In genomic region chr7:73879977-73880681, GRCh38 we compare ENCODE assay signal across 13 cellular contexts. TPM values are rescaled to one million over a fixed set of nuclear protein-coding genes. Genes with fewer than 3 reads are reported as not detected.
DNase-seq lines count a peak whose midpoint lies in the region; ATAC-seq and TF ChIP-seq lines count a peak whose summit lies in the region.
"Had no signal": no experiment of that assay in that cellular context is flagged by ENCODE, and none has a peak within 500 bp of the region (broad histone marks: within the 10 kb centered on the region; RNA-seq: fewer than 3 reads in every experiment).

No MANE protein-coding gene starts in this region.

- H3K9me3 ChIP-seq in IMR-90 (ENCODE audit: control insufficient read depth, insufficient read depth, low read length) = no peaks in the 10 kb centered on the region
- no peaks in the 10 kb centered on the region for H3K9me3 ChIP-seq in fibroblast of lung (ENCODE audit: control insufficient read depth, insufficient read depth, low read depth, low read length)
- no peaks in the 10 kb centered on the region for H3K9me3 ChIP-seq in lower lobe of right lung
- H3K9me3 ChIP-seq in tibial artery = no peaks in the 10 kb centered on the region
- H3K9me3 ChIP-seq in SJCRH30 (replicated peaks) = no peaks in the 10 kb centered on the region

- H4K8ac ChIP-seq in IMR-90 (ENCODE audit: low read depth in 2 of 2, low read length in 2 of 2) = peak overlapping the region; percentile 5 to 71; a peak in 2 of 4 replicates

- peaks cover 17% of the 10 kb centered on the region for H3K9me1 ChIP-seq in IMR-90 (ENCODE audit: insufficient read depth, low read length)

- TF ChIP-seq POLR2A in IMR-90 (IDR thresholded peaks at IDR 0.05; ENCODE audit: low read depth, low read length) = no peak

- H3K4me2 ChIP-seq in IMR-90 (ENCODE audit: low read depth, low read length) (no peak overlapping the region), fibroblast of lung (ENCODE audit: extremely low read depth, insufficient read depth, low read length) (peak overlapping the region; percentile 46)
- H3K4me2 ChIP-seq: KMS-11 had no signal

- peak overlapping the region; percentile 35; the same call in 1 of the 2 replicates for H3K27ac ChIP-seq in IMR-90 (ENCODE audit: insufficient read depth, low read length)
- H3K27ac ChIP-seq in fibroblast of lung (ENCODE audit: insufficient read depth, low read length) = no peak overlapping the region
- peak overlapping the region; percentile 77 for H3K27ac ChIP-seq in lower lobe of right lung
- peak overlapping the region; percentile 78 to 82 for H3K27ac ChIP-seq in tibial artery
- no peak overlapping the region for H3K27ac ChIP-seq in SJCRH30
- H3K27ac ChIP-seq: KMS-11 had no signal

- no peaks in the 10 kb centered on the region for H3K9me3 Mint-ChIP-seq in activated CD4-positive, alpha-beta memory T cell treated with anti-CD3 and anti-CD28 coated beads, Interleukin-2, amount 10 ng/mL, durations not matched to agents 7 days and 5 days
- H3K9me3 Mint-ChIP-seq: nephron; T-helper 2 cell treated with Interferon-gamma antibody and Interleukin-4, amounts not matched to agents 5 μg/mL and 100 μg/mL, for 36 hours had no signal

- peak overlapping the region; percentile 69 for H2BK20ac ChIP-seq in IMR-90 (ENCODE audit: low read depth, low read length)

- intact Hi-C loops in IMR-90 (cut with micrococcal nuclease) = no loop called here
- intact Hi-C loops in lower lobe of right lung (cut with DNase I) = no loop called here
- intact Hi-C loops in tibial artery (cut with DNase I; ENCODE audit: low total_unique reads) = no loop called here

- peak overlapping the region; percentile 81 for H2BK120ac ChIP-seq in IMR-90 (ENCODE audit: low read depth, low read length)

- no peaks in the 10 kb centered on the region; the same call in 1 of the 2 replicates for H3K27me3 ChIP-seq in IMR-90 (ENCODE audit: control insufficient read depth, insufficient read depth, low read length)
- peaks cover 2% of the 10 kb centered on the region for H3K27me3 ChIP-seq in fibroblast of lung (ENCODE audit: control insufficient read depth, insufficient read depth, low read length)
- H3K27me3 ChIP-seq in lower lobe of right lung (ENCODE audit: low read depth) = no peaks in the 10 kb centered on the region
- no peaks in the 10 kb centered on the region for H3K27me3 ChIP-seq in tibial artery
- peaks cover 28% of the 10 kb centered on the region for H3K27me3 ChIP-seq in SJCRH30

- H3K23ac ChIP-seq in IMR-90 (ENCODE audit: low read depth, low read length) = peak overlapping the region; percentile 53

- 34% methylated on average over 3 of the region's 18 CpGs; no CpG with 5 or more reads in 1 of the 2 experiments for WGBS in IMR-90 (ENCODE audit: extremely low coverage in 2 of 2, insufficient read length in 1 of 2), 2 experiments

- no peaks in the 10 kb centered on the region for H3K27me3 Mint-ChIP-seq in activated CD4-positive, alpha-beta memory T cell treated with anti-CD3 and anti-CD28 coated beads, Interleukin-2, amount 10 ng/mL, durations not matched to agents 7 days and 5 days

- H2AFZ ChIP-seq in IMR-90 (replicated peaks; ENCODE audit: low read length, poor library complexity) (peak overlapping the region; percentile 52), fibroblast of lung (ENCODE audit: low read length) (no peak overlapping the region)

- H3K79me2 ChIP-seq in fibroblast of lung (ENCODE audit: control insufficient read depth, insufficient read depth, low read length) = no peaks in the 10 kb centered on the region

- H3K4me3 ChIP-seq in IMR-90 (ENCODE audit: insufficient read depth, low read depth, low read length) = no peak overlapping the region
- H3K4me3 ChIP-seq in fibroblast of lung (replicated peaks in 1 of 4; ENCODE audit: control extremely low read depth in 1 of 4, insufficient read depth in 1 of 4, low read depth in 3 of 4, low read length in 4 of 4) = no peak overlapping the region
- H3K4me3 ChIP-seq in lower lobe of right lung = no peak overlapping the region
- peak overlapping the region in 1 of 2 donors; percentile 3 for H3K4me3 ChIP-seq in tibial artery
- H3K4me3 ChIP-seq in SJCRH30 = no peak overlapping the region

- H3K79me1 ChIP-seq in IMR-90 (ENCODE audit: low read depth in 1 of 2, low read length in 2 of 2) = no peaks in the 10 kb centered on the region; a peak in 1 of 4 replicates

- peak overlapping the region; percentile 86 for H4K91ac ChIP-seq in IMR-90 (ENCODE audit: insufficient read depth, low read depth, low read length)

- DNase-seq in IMR-90 (peak; percentile 53), fibroblast of lung (ENCODE audit: low read depth in 2 of 2) (peak in 1 of 2 donors; percentile 90), lower lobe of right lung (no peak), tibial artery (peak; percentile 85 to 94), SJCRH30 (no peak)
- DNase-seq in activated CD4-positive, alpha-beta memory T cell treated with anti-CD3 and anti-CD28 coated beads, Interleukin-2, amount 10 ng/mL, durations not matched to agents 7 days and 5 days = no peak
- DNase-seq: stimulated activated CD8-positive, alpha-beta memory T cell treated with anti-CD3 and anti-CD28 coated beads, Interleukin-4, amount 100 ng/mL, for 48 hours had no signal

- H3K9ac ChIP-seq in IMR-90 (ENCODE audit: low read depth, low read length) (no peak overlapping the region), fibroblast of lung (ENCODE audit: insufficient read depth, low read length) (no peak overlapping the region)
- H3K9ac ChIP-seq: KMS-11 had no signal

- H3K36me3 ChIP-seq in IMR-90 (ENCODE audit: control insufficient read depth, insufficient read depth, low read length) (no peaks in the 10 kb centered on the region), fibroblast of lung (ENCODE audit: control insufficient read depth, insufficient read depth, low read length) (no peaks in the 10 kb centered on the region), lower lobe of right lung (no peaks in the 10 kb centered on the region), tibial artery (no peaks in the 10 kb centered on the region), SJCRH30 (no peaks in the 10 kb centered on the region)

- H2AK5ac ChIP-seq in IMR-90 (ENCODE audit: low read depth, low read length) = peak overlapping the region; percentile 93

- no peak overlapping the region for H3K27ac Mint-ChIP-seq in activated CD4-positive, alpha-beta memory T cell treated with anti-CD3 and anti-CD28 coated beads, Interleukin-2, amount 10 ng/mL, durations not matched to agents 7 days and 5 days
- H3K27ac Mint-ChIP-seq: activated naive CD8-positive, alpha-beta T cell; nephron; T-helper 2 cell treated with Interferon-gamma antibody and Interleukin-4, amounts not matched to agents 5 μg/mL and 100 μg/mL, for 36 hours had no signal

- ATAC-seq in IMR-90 (ENCODE audit: low read depth) (peak; percentile 79), lower lobe of right lung (peak; percentile 64 to 72), HG03095 (IDR thresholded peaks at IDR 0.05; ENCODE audit: unreplicated experiment) (no peak), GM18909 (IDR thresholded peaks at IDR 0.05; ENCODE audit: poor library complexity, unreplicated experiment) (no peak)

- CTCF ChIA-PET in IMR-90 (lab: Yijun Ruan, JAX) = interaction anchor here (0.6 to 2.4 kb wide), 4 partner anchors 25 to 486 kb away, joined by 3 to 13 read pairs (median 3); no protein-coding TSS in a partner anchor
- CTCF ChIA-PET in activated CD4-positive, alpha-beta memory T cell treated with anti-CD3 and anti-CD28 coated beads, Interleukin-2, amount 10 ng/mL, durations not matched to agents 7 days and 5 days (lab: Charles Lee) = interaction anchor here (0.7 kb wide), 1 partner anchor 147 kb away, joined by 3 read pairs; no protein-coding TSS in a partner anchor

- peak overlapping the region; percentile 85 for H3K4ac ChIP-seq in IMR-90 (ENCODE audit: low read depth, low read length)

- no peak overlapping the region; the same call in 1 of the 2 replicates for H3K56ac ChIP-seq in IMR-90 (ENCODE audit: extremely low read depth, insufficient read depth, low read length)

- H3K14ac ChIP-seq in IMR-90 (replicated peaks; ENCODE audit: low read depth, low read length) = peak overlapping the region; percentile 61

- TF ChIP-seq RAD21 in IMR-90 (IDR thresholded peaks at IDR 0.05; ENCODE audit: low read length) = no peak

- no peak overlapping the region for H2BK5ac ChIP-seq in IMR-90 (ENCODE audit: low read depth, low read length, poor library complexity, severe bottlenecking)

- peak overlapping the region; percentile 46; the same call in 2 of the 3 replicates for H2BK15ac ChIP-seq in IMR-90 (ENCODE audit: low read depth, low read length)

- H3K4me1 ChIP-seq in IMR-90 (ENCODE audit: control insufficient read depth, insufficient read depth, low read length) = peaks cover 22% of the 10 kb centered on the region
- H3K4me1 ChIP-seq in fibroblast of lung (ENCODE audit: control insufficient read depth, extremely low read depth, insufficient read depth, low read length) = peaks cover 15% of the 10 kb centered on the region
- H3K4me1 ChIP-seq in lower lobe of right lung = peaks cover 39% of the 10 kb centered on the region
- peaks cover 0 to 59% (median 38%) of the 10 kb centered on the region in 4 donors for H3K4me1 ChIP-seq in tibial artery
- no peaks in the 10 kb centered on the region for H3K4me1 ChIP-seq in SJCRH30

- BruUV-seq in IMR-90 (replicated peaks; lab: Mats Ljungman, UMichigan) = no TSS peak

- TF ChIP-seq CTCF in IMR-90 (conservative IDR thresholded peaks at IDR 0.05; ENCODE audit: low read depth, low read length) (no peak), fibroblast of lung (conservative IDR thresholded peaks at IDR 0.05 in 1 of 2, IDR thresholded peaks at IDR 0.05 in 1 of 2; ENCODE audit: low read depth in 1 of 2, low read length in 2 of 2) (no peak), lower lobe of right lung (IDR thresholded peaks at IDR 0.05) (no peak), tibial artery (IDR thresholded peaks at IDR 0.05) (no peak)

- no peak overlapping the region; the same call in 1 of the 2 replicates for H4K5ac ChIP-seq in IMR-90 (ENCODE audit: low read depth, low read length)

- H2AK9ac ChIP-seq in IMR-90 (replicated peaks; ENCODE audit: low read depth, low read length, poor library complexity) = peak overlapping the region; percentile 68

- H3K36me3 Mint-ChIP-seq in activated CD4-positive, alpha-beta memory T cell treated with anti-CD3 and anti-CD28 coated beads, Interleukin-2, amount 10 ng/mL, durations not matched to agents 7 days and 5 days (ENCODE audit: low read depth) = no peaks in the 10 kb centered on the region
- H3K36me3 Mint-ChIP-seq: activated naive CD8-positive, alpha-beta T cell had no signal

- dilution Hi-C loops in IMR-90 (cut with HindIII; ENCODE audit: low sequenced_read_pairs, unreplicated experiment) = no loop called here

- H3K4me3 Mint-ChIP-seq in activated CD4-positive, alpha-beta memory T cell treated with anti-CD3 and anti-CD28 coated beads, Interleukin-2, amount 10 ng/mL, durations not matched to agents 7 days and 5 days = no peak overlapping the region
- H3K4me3 Mint-ChIP-seq: activated naive CD8-positive, alpha-beta T cell; nephron; T-helper 2 cell treated with Interferon-gamma antibody and Interleukin-4, amounts not matched to agents 5 μg/mL and 100 μg/mL, for 36 hours had no signal

- in situ Hi-C loops in IMR-90 (cut with MboI; ENCODE audit: low sequenced_read_pairs) = no loop called here

- POLR2A ChIA-PET in IMR-90 (lab: Charles Lee; ENCODE audit: unreplicated experiment) = no interaction called here
- POLR2A ChIA-PET in activated CD4-positive, alpha-beta memory T cell treated with anti-CD3 and anti-CD28 coated beads, Interleukin-2, amount 10 ng/mL, durations not matched to agents 7 days and 5 days (lab: Charles Lee) = no interaction called here

- no peaks in the 10 kb centered on the region for H3K4me1 Mint-ChIP-seq in activated CD4-positive, alpha-beta memory T cell treated with anti-CD3 and anti-CD28 coated beads, Interleukin-2, amount 10 ng/mL, durations not matched to agents 7 days and 5 days

- peak overlapping the region; percentile 9; the same call in 1 of the 2 replicates for H3K18ac ChIP-seq in IMR-90 (ENCODE audit: low read depth, low read length)

- peaks cover 3% of the 10 kb centered on the region for H4K20me1 ChIP-seq in IMR-90 (ENCODE audit: insufficient read depth, low read length)
- no peaks in the 10 kb centered on the region for H4K20me1 ChIP-seq in fibroblast of lung (ENCODE audit: control insufficient read depth, extremely low read depth, insufficient read depth, low read length)

RNA-seq across cellular contexts. Expression of gene TMEM270, which starts 19.2 kb away (rescaled TPM):
- total RNA-seq in IMR-90 (2012; rRNA removed) (not detected in 2 replicates), fibroblast of lung (not detected in 2 replicates), lower lobe of right lung (not detected)
- polyA plus RNA-seq in IMR-90 (2012; rRNA removed) (0.17 TPM in 1 of 2 replicates, not detected in the other), fibroblast of lung (not detected in 2 replicates)
- polyA plus RNA-seq in IMR-90 (2012; cell fraction: cytosol; rRNA removed) = 0.19 TPM in 1 of 2 replicates, not detected in the other
- polyA plus RNA-seq in IMR-90 (2012; cell fraction: nucleus; rRNA removed; ENCODE audit: low replicate concordance) = not detected in 2 replicates
- not detected in 2 replicates for polyA plus RNA-seq in fibroblast of lung (2012)
- not detected in 2 replicates for polyA minus RNA-seq in fibroblast of lung (ENCODE audit: low replicate concordance)
- not detected for total RNA-seq in activated CD4-positive, alpha-beta memory T cell treated with anti-CD3 and anti-CD28 coated beads, Interleukin-2, amount 10 ng/mL, durations not matched to agents 7 days and 5 days
- total RNA-seq in SJCRH30 (2014; rRNA removed; shearing (Covaris generic)) = not detected in 2 replicates

RNA-seq across cellular contexts. Expression of gene METTL27, which starts 37.8 kb away (rescaled TPM):
- 1.7 and 2.3 TPM in 2 replicates for total RNA-seq in IMR-90 (2012; rRNA removed)
- polyA plus RNA-seq in IMR-90 (2012; rRNA removed) = 4.3 and 5.2 TPM in 2 replicates
- 5.0 and 8.7 TPM in 2 replicates for polyA plus RNA-seq in IMR-90 (2012; cell fraction: cytosol; rRNA removed)
- 4.1 and 6.2 TPM in 2 replicates for polyA plus RNA-seq in IMR-90 (2012; cell fraction: nucleus; rRNA removed; ENCODE audit: low replicate concordance)
- 4.9 and 15.7 TPM in 2 replicates for total RNA-seq in fibroblast of lung
- polyA plus RNA-seq in fibroblast of lung = 0.96 and 2.1 TPM in 2 replicates
- 3.2 and 6.0 TPM in 2 replicates for polyA plus RNA-seq in fibroblast of lung (2012)
- polyA minus RNA-seq in fibroblast of lung (ENCODE audit: low replicate concordance) = 1.0 and 9.9 TPM in 2 replicates
- total RNA-seq in lower lobe of right lung = 4.0 TPM
- 1 to 10 TPM; 3.3 to 3.7 TPM for total RNA-seq in activated CD4-positive, alpha-beta memory T cell treated with anti-CD3 and anti-CD28 coated beads, Interleukin-2, amount 10 ng/mL, durations not matched to agents 7 days and 5 days
- total RNA-seq in SJCRH30 (2014; rRNA removed; shearing (Covaris generic)) = 0.30 and 0.55 TPM in 2 replicates

RNA-seq across cellular contexts. Expression of gene CLDN4, which starts 49.3 kb away (rescaled TPM):
- total RNA-seq in IMR-90 (2012; rRNA removed) (2.9 and 3.9 TPM in 2 replicates), fibroblast of lung (under 0.01 and 0.26 TPM in 2 replicates), lower lobe of right lung (116 TPM)
- polyA plus RNA-seq in IMR-90 (2012; rRNA removed) (3.8 and 4.4 TPM in 2 replicates), fibroblast of lung (0.51 and 0.73 TPM in 2 replicates)
- polyA plus RNA-seq in IMR-90 (2012; cell fraction: cytosol; rRNA removed) = 2.4 and 4.7 TPM in 2 replicates
- 1.9 and 4.8 TPM in 2 replicates for polyA plus RNA-seq in IMR-90 (2012; cell fraction: nucleus; rRNA removed; ENCODE audit: low replicate concordance)
- 0.31 and 1.4 TPM in 2 replicates for polyA plus RNA-seq in fibroblast of lung (2012)
- polyA minus RNA-seq in fibroblast of lung (ENCODE audit: low replicate concordance) = 0.51 and 5.4 TPM in 2 replicates
- under 1 TPM in 1 of 2 experiments, not detected in 1; 0.10 TPM for total RNA-seq in activated CD4-positive, alpha-beta memory T cell treated with anti-CD3 and anti-CD28 coated beads, Interleukin-2, amount 10 ng/mL, durations not matched to agents 7 days and 5 days
- 0.06 and 0.08 TPM in 2 replicates for total RNA-seq in SJCRH30 (2014; rRNA removed; shearing (Covaris generic))

Comparison
In these comparisons a context has a peak if more than half of its experiments do, and no peak if none do; other contexts are left out.
1. ATAC-seq: peak in IMR-90 (single experiment) and lower lobe of right lung (2 of 2); none in HG03095 (single experiment) and GM18909 (single experiment).
2. DNase-seq: peak in IMR-90 (single experiment) and tibial artery (2 of 2); none in lower lobe of right lung (single experiment), activated CD4-positive, alpha-beta memory T cell treated with anti-CD3 and anti-CD28 coated beads, Interleukin-2, amount 10 ng/mL, durations not matched to agents 7 days and 5 days (single experiment) and SJCRH30 (0 of 2).
3. H3K27ac ChIP-seq: peak in IMR-90 (single experiment), lower lobe of right lung (single experiment) and tibial artery (2 of 2); none in fibroblast of lung (single experiment) and SJCRH30 (single experiment).
4. RNA of gene CLDN4, which starts 49.3 kb away (total RNA-seq): 116 TPM in lower lobe of right lung (single experiment); 2.9 to 3.9 TPM in IMR-90, 0.10 TPM in activated CD4-positive, alpha-beta memory T cell treated with anti-CD3 and anti-CD28 coated beads, Interleukin-2, amount 10 ng/mL, durations not matched to agents 7 days and 5 days, 0.06 to 0.08 TPM in SJCRH30 and under 0.01 to 0.26 TPM in fibroblast of lung; every median in the first group is over 10 times any median in the second.